In the genomic region with DNA sequence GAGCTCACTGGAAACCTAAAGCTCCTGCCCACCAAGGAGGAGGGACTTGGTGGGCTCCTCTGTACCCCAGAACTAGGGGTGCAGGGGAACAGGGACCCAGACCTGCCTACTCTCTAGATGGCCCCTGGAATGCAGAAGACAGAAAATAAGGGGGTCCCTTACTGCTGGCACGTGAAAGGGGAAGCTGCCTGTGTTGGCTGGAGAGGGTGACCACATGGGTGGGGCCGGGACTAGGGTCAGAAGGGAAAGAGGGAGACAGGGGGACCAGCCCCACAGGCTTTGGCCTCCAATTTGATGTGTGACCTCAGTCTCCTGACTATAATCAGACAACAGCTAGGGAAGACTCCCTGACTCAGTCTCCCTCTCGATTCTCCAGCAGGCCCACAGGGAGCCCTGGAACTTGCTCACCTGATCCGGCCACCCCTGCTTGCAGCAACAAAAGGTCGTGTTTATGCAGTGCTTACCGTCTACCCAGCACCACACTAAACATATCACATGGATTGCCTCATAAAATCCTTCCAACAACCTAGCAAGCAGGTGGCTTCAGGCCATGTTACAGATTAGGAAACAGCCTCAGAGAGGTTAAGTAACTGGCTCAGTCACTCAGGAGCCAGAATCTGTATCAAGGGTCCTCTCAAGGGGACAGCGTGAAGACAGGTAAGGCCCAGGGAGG, we compare ENCODE assay signal across 9 cellular contexts. TPM values are rescaled to one million over a fixed set of nuclear protein-coding genes. Genes with fewer than 3 reads are reported as not detected.
DNase-seq lines count a peak whose midpoint lies in the region; ATAC-seq and TF ChIP-seq lines count a peak whose summit lies in the region.
"Had no signal": no experiment of that assay in that cellular context is flagged by ENCODE, and none has a peak within 500 bp of the region (broad histone marks: within the 10 kb centered on the region; RNA-seq: fewer than 3 reads in every experiment).

No MANE protein-coding gene starts in this region.

- no peak for TF ChIP-seq CTCF in MM.1S (IDR thresholded peaks at IDR 0.05; ENCODE audit: low read length)

- H4K20me1 ChIP-seq in MM.1S (ENCODE audit: insufficient read depth, low read length), result no peaks in the 10 kb centered on the region

- H3K4me1 ChIP-seq in mesenchymal stem cell (ENCODE audit: control insufficient read depth, insufficient read depth, low read depth, low read length) (peaks cover 32% of the 10 kb centered on the region), MM.1S (ENCODE audit: low read length) (no peaks in the 10 kb centered on the region)

- H3K27me3 ChIP-seq in mesenchymal stem cell (ENCODE audit: control insufficient read depth in 1 of 2, insufficient read depth in 1 of 2, low read length in 2 of 2), result no peaks in the 10 kb centered on the region
- H3K27me3 ChIP-seq in MM.1S (replicated peaks; ENCODE audit: insufficient read depth, low read length), result no peaks in the 10 kb centered on the region

- ATAC-seq in Right ventricle myocardium superior (ENCODE audit: poor library complexity) (no peak), GM21367 (IDR thresholded peaks at IDR 0.05; ENCODE audit: unreplicated experiment) (no peak), GM19023 (IDR thresholded peaks at IDR 0.05; ENCODE audit: unreplicated experiment) (no peak)

- H3K4me2 ChIP-seq in mesenchymal stem cell (ENCODE audit: low read length, poor library complexity, severe bottlenecking) (no peak overlapping the region), MM.1S (ENCODE audit: low read depth, low read length) (no peak overlapping the region)

- H2AK5ac ChIP-seq in mesenchymal stem cell (ENCODE audit: low read length, severe bottlenecking), result no peak overlapping the region

- peak overlapping the region; percentile 84 for H2BK15ac ChIP-seq in mesenchymal stem cell (ENCODE audit: low read depth, poor library complexity, severe bottlenecking)

- peak overlapping the region in 1 of 2 experiments; percentile 19 for H3K14ac ChIP-seq in mesenchymal stem cell (ENCODE audit: low read length in 2 of 2)

- H3K9me3 ChIP-seq in mesenchymal stem cell (ENCODE audit: control insufficient read depth, low read length), result no peaks in the 10 kb centered on the region
- H3K9me3 ChIP-seq in MM.1S (replicated peaks; ENCODE audit: insufficient read depth, low read length), result no peaks in the 10 kb centered on the region

- peak overlapping the region; percentile 97 for H4K8ac ChIP-seq in mesenchymal stem cell (ENCODE audit: low read length)

- H3K4ac ChIP-seq in mesenchymal stem cell (ENCODE audit: low read depth in 1 of 2, low read length in 2 of 2), result peak overlapping the region; percentile 29 to 84

- peaks cover 59% of the 10 kb centered on the region for H3K79me1 ChIP-seq in mesenchymal stem cell (replicated peaks; ENCODE audit: low read length, poor library complexity, severe bottlenecking)

- no peaks in the 10 kb centered on the region for H3K79me2 ChIP-seq in MM.1S (ENCODE audit: low read length)

- H2BK5ac ChIP-seq in mesenchymal stem cell (ENCODE audit: low read depth, low read length, poor library complexity, severe bottlenecking), result no peak overlapping the region

- DNase-seq in Right ventricle myocardium superior (peak; percentile 51), cardiac septum (ENCODE audit: low spot score) (no peak), amniotic epithelial cell (ENCODE audit: low read depth) (peak; percentile 61), mesenchymal stem cell (peak; percentile 59), MM.1S (no peak), SHP77 (lab: John Stamatoyannopoulos, UW) (no peak)
- DNase-seq: stimulated activated CD4-positive, alpha-beta T cell treated with anti-CD3 and anti-CD28 coated beads, Interleukin-4, amount 100 ng/mL, for 1 hour had no signal

- peak overlapping the region; percentile 87 to 96 for H3K18ac ChIP-seq in mesenchymal stem cell (ENCODE audit: low read depth in 1 of 2, low read length in 2 of 2)

- H2BK12ac ChIP-seq in mesenchymal stem cell (ENCODE audit: low read length in 2 of 2), result peak overlapping the region; percentile 75 to 85

- peak overlapping the region; percentile 95 for H4K91ac ChIP-seq in mesenchymal stem cell (ENCODE audit: low read length)

- WGBS in mesenchymal stem cell, result 63% methylated on average over 7 of the region's 7 CpGs

- H3K4me3 ChIP-seq in mesenchymal stem cell (ENCODE audit: insufficient read depth in 1 of 2, low read depth in 1 of 2, low read length in 2 of 2) (no peak overlapping the region), MM.1S (ENCODE audit: low read length) (no peak overlapping the region)

- H3K27ac ChIP-seq in mesenchymal stem cell (ENCODE audit: low read length, poor library complexity, severe bottlenecking) (no peak overlapping the region), MM.1S (ENCODE audit: low read length) (no peak overlapping the region)

- peak overlapping the region; percentile 78 for H2BK120ac ChIP-seq in mesenchymal stem cell (ENCODE audit: low read depth, low read length)

- H3K9ac ChIP-seq in mesenchymal stem cell (ENCODE audit: low read length), result no peak overlapping the region
- H3K9ac ChIP-seq in MM.1S (ENCODE audit: low read length), result no peak overlapping the region

- no peaks in the 10 kb centered on the region for H3K9me2 ChIP-seq in MM.1S (replicated peaks; ENCODE audit: insufficient read depth, low read length)

- no peaks in the 10 kb centered on the region for H3F3A ChIP-seq in MM.1S (ENCODE audit: insufficient read depth, low read length)

- H2AFZ ChIP-seq in mesenchymal stem cell (ENCODE audit: low read depth, low read length) (no peak overlapping the region), MM.1S (ENCODE audit: low read length) (no peak overlapping the region)

- H3K36me3 ChIP-seq in mesenchymal stem cell (ENCODE audit: control insufficient read depth in 1 of 2, insufficient read depth in 2 of 2, low read depth in 1 of 2, low read length in 2 of 2) (peaks cover 4 to 21% of the 10 kb centered on the region in 2 experiments), MM.1S (replicated peaks; ENCODE audit: insufficient read depth, low read length) (no peaks in the 10 kb centered on the region)

- intact Hi-C loops in Right ventricle myocardium superior (cut with DNase I), result no loop called here
- intact Hi-C loops in cardiac septum (cut with DNase I), result no loop called here

- no peak overlapping the region for H3K23ac ChIP-seq in mesenchymal stem cell (ENCODE audit: low read length in 2 of 2)

RNA-seq across cellular contexts. Expression of gene ARAP1, which starts 10.2 kb away (rescaled TPM):
- 58.0 TPM for total RNA-seq in Right ventricle myocardium superior
- total RNA-seq in cardiac septum, result 46.3 TPM
- polyA plus RNA-seq in mesenchymal stem cell (2013, experiment 1 of 2), result 26.6 TPM
- 23.6 TPM for polyA plus RNA-seq in mesenchymal stem cell (2013, experiment 2 of 2)

RNA-seq across cellular contexts. Expression of gene STARD10, which starts 51.9 kb away (rescaled TPM):
- total RNA-seq in Right ventricle myocardium superior, result 117 TPM
- total RNA-seq in cardiac septum, result 45.2 TPM
- polyA plus RNA-seq in mesenchymal stem cell (2013, experiment 1 of 2), result 16.5 TPM
- 13.7 TPM for polyA plus RNA-seq in mesenchymal stem cell (2013, experiment 2 of 2)

Comparison
In these comparisons a context has a peak if more than half of its experiments do, and no peak if none do; other contexts are left out.
1. DNase-seq: peak in Right ventricle myocardium superior (single experiment), amniotic epithelial cell (single experiment) and mesenchymal stem cell (single experiment); none in cardiac septum (single experiment), MM.1S (single experiment) and SHP77 (0 of 2).